In the genomic region with DNA sequence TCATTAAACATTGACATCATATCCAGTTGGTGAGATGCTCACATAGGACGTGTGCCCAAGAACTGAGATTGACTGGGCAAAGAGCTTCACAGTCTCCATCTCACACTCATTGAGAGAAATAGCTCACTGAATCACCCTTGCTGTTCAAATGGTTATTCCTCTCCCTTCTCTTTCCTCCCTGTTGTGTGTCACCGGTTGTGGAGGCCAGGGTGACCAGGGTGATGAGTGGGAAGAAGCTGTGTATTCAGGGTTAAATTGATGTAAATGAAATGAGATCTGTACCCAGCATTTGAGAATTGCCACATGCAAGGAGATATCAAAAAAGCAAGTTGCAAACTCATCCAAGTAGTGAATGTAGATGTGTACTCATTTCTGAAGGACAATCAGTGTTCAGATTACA, we compare ENCODE assay signal across 21 cellular contexts. TPM values are rescaled to one million over a fixed set of nuclear protein-coding genes. Genes with fewer than 3 reads are reported as not detected.
DNase-seq lines count a peak whose midpoint lies in the region; ATAC-seq lines count a peak whose summit lies in the region.
"Had no signal": no experiment of that assay in that cellular context is flagged by ENCODE, and none has a peak within 500 bp of the region (broad histone marks: within the 10 kb centered on the region; RNA-seq: fewer than 3 reads in every experiment).

No MANE protein-coding gene starts in this region.

- peaks cover 38% of the 10 kb centered on the region for H3K36me3 Mint-ChIP-seq in activated T-cell treated with anti-CD3 and anti-CD28 coated beads, Interleukin-2, amount 50 U/mL, for 4 hours (ENCODE audit: insufficient read depth)
- peaks cover 29% of the 10 kb centered on the region for H3K36me3 Mint-ChIP-seq in memory B cell

- no peaks in the 10 kb centered on the region for H3K4me1 Mint-ChIP-seq in activated T-cell treated with anti-CD3 and anti-CD28 coated beads, Interleukin-2, amount 50 U/mL, for 4 hours (ENCODE audit: low read depth)
- H3K4me1 Mint-ChIP-seq in memory B cell = no peaks in the 10 kb centered on the region

- DNase-seq in activated CD4-positive, alpha-beta T cell treated with anti-CD3 and anti-CD28 coated beads, Interleukin-2, amount 50 U/mL, for 48 hours = peak; percentile 18 to 38
- no peak for DNase-seq in activated CD4-positive, alpha-beta T cell treated with anti-CD3 and anti-CD28 coated beads for 4 hours
- peak; percentile 11 for DNase-seq in stimulated activated CD4-positive, alpha-beta T cell treated with anti-CD3 and anti-CD28 coated beads, Interleukin-15, amount 100 ng/mL, for 24 hours
- DNase-seq in stimulated activated CD4-positive, alpha-beta T cell treated with anti-CD3 and anti-CD28 coated beads, Interleukin-4, amount 100 ng/mL, for 24 hours = no peak
- no peak for DNase-seq in activated T-cell treated with anti-CD3 and anti-CD28 coated beads, Interleukin-2, amount 50 U/mL, for 4 hours
- DNase-seq in memory B cell (ENCODE audit: low spot score in 2 of 2) (no peak), DMS53 treated with DMSO at 0.1 percent for 48 hours (lab: John Stamatoyannopoulos, UW; ENCODE audit: unreplicated experiment) (no peak), NCI-H1092 (lab: John Stamatoyannopoulos, UW) (no peak)
- DNase-seq: CD4-positive, alpha-beta T cell; EL; GM23248; MM.1S; NCI-H1092 treated with DMSO at 0.1 percent for 48 hours; NCI-H146; NCI-H2029 treated with DMSO at 0.1 percent for 48 hours; NCI-H2171; NCI-H526; PC-3; RPMI8226 had no signal

- H3K27me3 Mint-ChIP-seq in activated T-cell treated with anti-CD3 and anti-CD28 coated beads, Interleukin-2, amount 50 U/mL, for 4 hours (ENCODE audit: low read depth) = no peaks in the 10 kb centered on the region
- H3K27me3 Mint-ChIP-seq in memory B cell = no peaks in the 10 kb centered on the region
- H3K27me3 Mint-ChIP-seq: CD4-positive, alpha-beta T cell had no signal

- H3K9me3 Mint-ChIP-seq in activated T-cell treated with anti-CD3 and anti-CD28 coated beads, Interleukin-2, amount 50 U/mL, for 4 hours = no peaks in the 10 kb centered on the region
- H3K9me3 Mint-ChIP-seq in memory B cell = no peaks in the 10 kb centered on the region
- H3K9me3 Mint-ChIP-seq: CD4-positive, alpha-beta T cell had no signal

- peak; percentile 65 to 86 for ATAC-seq in activated T-cell treated with anti-CD3 and anti-CD28 coated beads, Interleukin-2, amount 50 U/mL, for 4 hours
- no peak for ATAC-seq in memory B cell (ENCODE audit: low read depth)
- ATAC-seq: A549, HCT116, PC-3 had no signal

- H3K4me3 Mint-ChIP-seq in activated T-cell treated with anti-CD3 and anti-CD28 coated beads, Interleukin-2, amount 50 U/mL, for 4 hours = no peak overlapping the region
- H3K4me3 Mint-ChIP-seq in memory B cell = no peak overlapping the region
- H3K4me3 Mint-ChIP-seq: CD4-positive, alpha-beta T cell had no signal

- peak overlapping the region; percentile 31 for H3K27ac Mint-ChIP-seq in memory B cell
- H3K27ac Mint-ChIP-seq: CD4-positive, alpha-beta T cell had no signal

RNA-seq across cellular contexts. Expression of a gene that starts 36.6 kb away (rescaled TPM):
- 10 to 100 TPM; 34.8 to 39.1 (median 35.9) TPM for total RNA-seq in activated T-cell treated with anti-CD3 and anti-CD28 coated beads, Interleukin-2, amount 50 U/mL, for 4 hours

RNA-seq across cellular contexts. Expression of a gene that starts 42.9 kb away (rescaled TPM):
- 10 to 100 TPM; 15.9 to 17.9 (median 17.3) TPM for total RNA-seq in activated T-cell treated with anti-CD3 and anti-CD28 coated beads, Interleukin-2, amount 50 U/mL, for 4 hours

Comparison
In these comparisons a context has a peak if more than half of its experiments do, and no peak if none do; other contexts are left out.
1. DNase-seq: peak in activated CD4-positive, alpha-beta T cell treated with anti-CD3 and anti-CD28 coated beads, Interleukin-2, amount 50 U/mL, for 48 hours (2 of 2) and stimulated activated CD4-positive, alpha-beta T cell treated with anti-CD3 and anti-CD28 coated beads, Interleukin-15, amount 100 ng/mL, for 24 hours (single experiment); none in activated CD4-positive, alpha-beta T cell treated with anti-CD3 and anti-CD28 coated beads for 4 hours (0 of 2), stimulated activated CD4-positive, alpha-beta T cell treated with anti-CD3 and anti-CD28 coated beads, Interleukin-4, amount 100 ng/mL, for 24 hours (single experiment), activated T-cell treated with anti-CD3 and anti-CD28 coated beads, Interleukin-2, amount 50 U/mL, for 4 hours (single experiment), memory B cell (0 of 2), DMS53 treated with DMSO at 0.1 percent for 48 hours (single experiment) and NCI-H1092 (single experiment).